Comparison of ENCODE assay signal across 19 cellular contexts in the genomic region with DNA sequence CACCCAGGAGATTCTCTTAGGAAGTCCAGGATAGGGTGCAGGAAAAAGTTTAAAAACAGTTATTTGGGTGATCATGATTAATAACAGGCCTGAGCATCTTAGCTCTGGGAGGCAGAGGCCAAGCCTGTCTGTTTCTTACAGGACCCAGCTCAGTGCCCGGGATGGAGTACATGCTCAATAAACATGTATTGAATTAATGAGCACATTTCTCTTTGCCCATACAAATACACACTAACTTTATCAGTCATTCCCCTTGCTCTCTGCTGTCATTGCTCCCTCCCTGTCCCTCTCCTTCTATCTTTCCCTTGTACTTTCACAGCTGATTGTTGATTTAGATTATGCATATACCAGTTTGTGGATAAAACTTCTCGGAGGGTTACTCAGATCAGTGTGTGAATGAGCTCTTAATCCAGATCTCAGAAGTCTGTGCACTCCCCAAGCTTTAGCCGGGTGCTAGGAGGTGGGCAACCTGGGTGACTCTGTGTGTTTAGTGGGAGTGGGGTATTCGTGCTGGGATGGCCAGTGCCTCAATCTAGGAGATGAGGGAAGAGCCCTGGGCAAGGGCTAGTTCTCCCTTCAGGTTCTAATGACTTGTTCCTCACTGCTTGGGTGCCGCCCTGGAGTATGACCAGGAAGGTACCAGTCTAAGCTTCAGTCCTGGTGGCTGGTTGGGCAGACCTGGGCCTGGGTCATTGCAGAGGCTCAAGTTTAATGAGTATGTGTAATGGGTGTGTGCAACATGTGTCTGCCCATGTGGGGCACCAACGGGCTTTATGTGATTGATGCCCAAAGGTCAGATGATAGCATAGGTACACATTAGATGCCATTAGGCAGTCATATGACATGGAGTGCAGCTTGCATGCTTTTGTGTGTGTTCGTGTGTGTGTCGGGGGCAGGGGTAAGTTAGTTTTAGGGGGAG. TPM values are rescaled to one million over a fixed set of nuclear protein-coding genes. Genes with fewer than 3 reads are reported as not detected.
DNase-seq lines count a peak whose midpoint lies in the region; ATAC-seq, FAIRE-seq and TF ChIP-seq lines count a peak whose summit lies in the region.
"Had no signal": no experiment of that assay in that cellular context is flagged by ENCODE, and none has a peak within 500 bp of the region (broad histone marks: within the 10 kb centered on the region; RNA-seq: fewer than 3 reads in every experiment).

No MANE protein-coding gene starts in this region.

- H3K36me3 ChIP-seq in endodermal cell (ENCODE audit: control insufficient read depth, insufficient read depth, low read length) (no peaks in the 10 kb centered on the region), small intestine (ENCODE audit: control insufficient read depth in 2 of 2, insufficient read depth in 2 of 2, low read length in 2 of 2) (no peaks in the 10 kb centered on the region)
- H3K36me3 ChIP-seq: BLaER1 treated with 17β-estradiol and CSF1 and Interleukin-3, amounts not matched to agents 10 nM and 100 nM had no signal

- H3K9me3 Mint-ChIP-seq in endodermal cell, result peaks cover 11% of the 10 kb centered on the region

- peaks cover 19% of the 10 kb centered on the region for H3K4me1 Mint-ChIP-seq in endodermal cell

- H3K27ac ChIP-seq in endodermal cell (ENCODE audit: low read depth, low read length), result no peak overlapping the region
- no peak overlapping the region for H3K27ac ChIP-seq in small intestine (ENCODE audit: low read depth in 1 of 2, low read length in 1 of 2)
- H3K27ac ChIP-seq: 22Rv1; BLaER1 treated with 17β-estradiol and CSF1 and Interleukin-3, amounts not matched to agents 10 nM and 100 nM had no signal

- H3K27me3 Mint-ChIP-seq in endodermal cell (ENCODE audit: insufficient read depth), result peaks cover 14% of the 10 kb centered on the region

- no peak overlapping the region for H3K4me3 Mint-ChIP-seq in endodermal cell

- H3K4me3 ChIP-seq in endodermal cell (ENCODE audit: low read length) (no peak overlapping the region), small intestine (ENCODE audit: low read depth in 1 of 2, low read length in 2 of 2) (no peak overlapping the region)
- H3K4me3 ChIP-seq: BLaER1 treated with 17β-estradiol and CSF1 and Interleukin-3, amounts not matched to agents 10 nM and 100 nM had no signal

- WGBS in endodermal cell (ENCODE audit: insufficient coverage in 1 of 2, insufficient read length in 1 of 2), 2 experiments, result 81 to 100% methylated on average over 5 to 8 of the region's 8 CpGs
- WGBS in small intestine, 3 donors, result 47 to 68% (median 48%) methylated on average over 8 of the region's 8 CpGs

- H3K9ac ChIP-seq in endodermal cell (ENCODE audit: extremely low read depth, low read length, poor library complexity, severe bottlenecking), result no peak overlapping the region
- H3K9ac ChIP-seq: BLaER1 treated with 17β-estradiol and CSF1 and Interleukin-3, amounts not matched to agents 10 nM and 100 nM had no signal

- H3K27ac Mint-ChIP-seq in endodermal cell, result no peak overlapping the region

- H3K4me1 ChIP-seq in endodermal cell (ENCODE audit: control insufficient read depth, insufficient read depth, low read length) (no peaks in the 10 kb centered on the region), small intestine (ENCODE audit: control insufficient read depth in 2 of 2, insufficient read depth in 1 of 2, low read depth in 1 of 2, low read length in 1 of 2) (peaks cover 0 to 2% of the 10 kb centered on the region in 2 donors)

- no peaks in the 10 kb centered on the region for H3K36me3 Mint-ChIP-seq in endodermal cell (ENCODE audit: low read depth)

- H3K9me3 ChIP-seq in endodermal cell (ENCODE audit: control insufficient read depth, low read length), result no peaks in the 10 kb centered on the region
- H3K9me3 ChIP-seq in small intestine (ENCODE audit: control insufficient read depth, low read depth), result no peaks in the 10 kb centered on the region

- H3K27me3 ChIP-seq in endodermal cell (ENCODE audit: control insufficient read depth, insufficient read depth, low read length, poor library complexity, severe bottlenecking) (peaks cover 100% of the 10 kb centered on the region), small intestine (ENCODE audit: control insufficient read depth in 2 of 2, insufficient read depth in 2 of 2, low read length in 2 of 2) (peaks cover 16 to 49% of the 10 kb centered on the region in 2 donors)

- TF ChIP-seq CTCF in endodermal cell (conservative IDR thresholded peaks at IDR 0.05), result no peak

- ATAC-seq in activated CD4-positive, CD25-positive, alpha-beta regulatory T cell treated with anti-CD3 and anti-CD28 coated beads, Interleukin-2, amount 50 U/mL, for 24 hours, result no peak
- no peak for ATAC-seq in HG03469 (IDR thresholded peaks at IDR 0.05; ENCODE audit: unreplicated experiment)
- no peak for ATAC-seq in esophagus mucosa
- no peak for ATAC-seq in GM21381 (IDR thresholded peaks at IDR 0.05; ENCODE audit: unreplicated experiment)
- ATAC-seq: Panc1 had no signal

- DNase-seq in activated CD4-positive, CD25-positive, alpha-beta regulatory T cell treated with anti-CD3 and anti-CD28 coated beads, Interleukin-2, amount 50 U/mL, for 72 hours, result peak; percentile 17
- peak; percentile 8 for DNase-seq in 8988T
- peak; percentile 14 for DNase-seq in endodermal cell
- DNase-seq in small intestine, result peak; percentile 51
- DNase-seq: EL, NCI-H1417 treated with DMSO at 0.1 percent for 48 hours, NCI-H2029, NCI-H2171 treated with DMSO at 0.1 percent for 48 hours, SHP77 treated with DMSO at 0.1 percent for 48 hours had no signal

- no peak for FAIRE-seq in small intestine (lab: Jason Lieb, UNC)

RNA-seq across cellular contexts. Expression of a gene that starts 10.6 kb away (rescaled TPM):
- total RNA-seq in endodermal cell, result 1 to 10 TPM in 1 of 2 donors, under 1 TPM in 1; 0.35 to 1.1 TPM
- 0.25 TPM for polyA plus RNA-seq in endodermal cell (2013, experiment 1 of 2)
- 0.17 TPM for polyA plus RNA-seq in endodermal cell (2013, experiment 2 of 2)
- 1 to 10 TPM in 2 of 3 donors, under 1 TPM in 1; 0.46 to 4.9 (median 1.6) TPM for polyA plus RNA-seq in small intestine
- total RNA-seq in esophagus mucosa, result not detected
- total RNA-seq: H4, LHCN-M2, NCI-H460 had no signal

RNA-seq across cellular contexts. Expression of a gene that starts 40.7 kb away (rescaled TPM):
- total RNA-seq in endodermal cell (10 to 100 TPM; 13.7 to 15.2 TPM), esophagus mucosa (16.1 TPM)
- 2.5 TPM for polyA plus RNA-seq in endodermal cell (2013, experiment 1 of 2)
- 1.7 TPM for polyA plus RNA-seq in endodermal cell (2013, experiment 2 of 2)
- 10 to 100 TPM; 44.2 to 50.0 (median 44.5) TPM for polyA plus RNA-seq in small intestine
